Comparison of ENCODE assay signal across 17 cellular contexts in the genomic region with DNA sequence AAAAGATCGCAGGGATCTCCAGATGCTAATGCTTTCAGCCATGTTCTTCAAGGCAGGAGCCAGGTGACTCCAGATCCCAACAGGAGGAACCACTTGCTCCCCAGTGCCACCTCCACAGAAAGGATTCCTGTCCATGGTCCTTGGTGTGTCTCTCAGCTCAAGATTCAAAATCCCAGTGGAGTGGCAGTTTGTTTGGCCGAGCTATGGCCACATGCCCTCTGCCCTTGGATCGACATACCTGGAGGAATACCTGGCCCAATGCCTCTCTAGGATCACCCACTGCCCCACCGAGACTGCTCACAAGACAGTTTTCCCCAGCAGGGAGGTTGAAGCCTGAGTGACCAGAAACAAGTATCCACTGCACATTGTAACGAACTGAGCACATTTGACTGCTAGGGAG. TPM values are rescaled to one million over a fixed set of nuclear protein-coding genes. Genes with fewer than 3 reads are reported as not detected.
DNase-seq lines count a peak whose midpoint lies in the region; ATAC-seq, FAIRE-seq and TF ChIP-seq lines count a peak whose summit lies in the region.
"Had no signal": no experiment of that assay in that cellular context is flagged by ENCODE, and none has a peak within 500 bp of the region (broad histone marks: within the 10 kb centered on the region; RNA-seq: fewer than 3 reads in every experiment).

No MANE protein-coding gene starts in this region.

- H3K4me3 Mint-ChIP-seq in neural crest cell (no peak overlapping the region), type B pancreatic cell (no peak overlapping the region)
- H3K4me3 Mint-ChIP-seq: activated T-cell treated with anti-CD3 and anti-CD28 coated beads, Interleukin-2, amount 50 U/mL, for 4 hours had no signal

- peaks cover 3% of the 10 kb centered on the region for H3K27me3 Mint-ChIP-seq in neural crest cell (ENCODE audit: low read depth)
- H3K27me3 Mint-ChIP-seq in type B pancreatic cell = peaks cover 7% of the 10 kb centered on the region

- no peak overlapping the region for H3K4me3 ChIP-seq in right cardiac atrium (ENCODE audit: low read length)
- H3K4me3 ChIP-seq in body of pancreas = no peak overlapping the region
- H3K4me3 ChIP-seq in HepG2 (replicated peaks in 1 of 3; ENCODE audit: insufficient read depth in 1 of 3, low read depth in 2 of 3, low read length in 3 of 3) = no peak overlapping the region
- H3K4me3 ChIP-seq: SJSA1, thoracic aorta had no signal

- H3K36me3 ChIP-seq in body of pancreas (replicated peaks in 1 of 2; ENCODE audit: insufficient read depth in 1 of 2, low read depth in 2 of 2) = no peaks in the 10 kb centered on the region
- H3K36me3 ChIP-seq in HepG2 (replicated peaks in 1 of 2; ENCODE audit: control insufficient read depth in 1 of 2, insufficient read depth in 2 of 2, low read length in 2 of 2) = no peaks in the 10 kb centered on the region
- H3K36me3 ChIP-seq: SJSA1, thoracic aorta had no signal

- H3K36me3 Mint-ChIP-seq in neural crest cell (ENCODE audit: low read depth) (no peaks in the 10 kb centered on the region), type B pancreatic cell (no peaks in the 10 kb centered on the region)

- no peak overlapping the region for H3K9ac ChIP-seq in HepG2 (ENCODE audit: insufficient read depth, low read depth, low read length)

- CTCF ChIA-PET in HepG2 (lab: Yijun Ruan, JAX; ENCODE audit: low intra/inter-chr PET ratio, low total read pairs) = no interaction called here

- no peaks in the 10 kb centered on the region for H4K20me1 ChIP-seq in HepG2 (ENCODE audit: insufficient read depth, low read length)

- DNase-seq in right cardiac atrium = peak in 2 of 3 donors; percentile 13 to 33
- DNase-seq in left ventricle myocardium superior = no peak
- DNase-seq in body of pancreas = peak in 3 of 4 donors; percentile 5 to 10 (median 10)
- DNase-seq in neural crest cell (ENCODE audit: low read depth, low spot score) = peak; percentile 1
- peak; percentile 67 for DNase-seq in type B pancreatic cell (ENCODE audit: extremely low spot score, unreplicated experiment)
- DNase-seq in effector CD8-positive, alpha-beta T cell (lab: John Stamatoyannopoulos, UW) = no peak
- DNase-seq in HepG2 (ENCODE audit: low spot score) = no peak
- DNase-seq in GM20000 (ENCODE audit: low spot score) = no peak
- DNase-seq: activated T-cell treated with anti-CD3 and anti-CD28 coated beads, Interleukin-2, amount 50 U/mL, for 4 hours; Calu3; IMR-90; NCI-H187; stimulated activated CD4-positive, alpha-beta T cell treated with anti-CD3 and anti-CD28 coated beads, Interleukin-4, amount 100 ng/mL, for 1 hour; T-helper 9 cell had no signal

- H3K27ac ChIP-seq in right cardiac atrium (ENCODE audit: low read length) = no peak overlapping the region
- no peak overlapping the region for H3K27ac ChIP-seq in body of pancreas
- H3K27ac ChIP-seq in HepG2 (ENCODE audit: extremely low read length, insufficient read depth, low read length) = no peak overlapping the region
- H3K27ac ChIP-seq: SJSA1, thoracic aorta had no signal

- no peak for TF ChIP-seq RAD21 in HepG2 (CRISPR knock-in tag; IDR thresholded peaks at IDR 0.05)

- no peak overlapping the region for H2AFZ ChIP-seq in HepG2 (ENCODE audit: low read length)

- no peak for ATAC-seq in right cardiac atrium
- ATAC-seq in left ventricle myocardium superior = no peak
- ATAC-seq in body of pancreas = no peak
- no peak for ATAC-seq in HepG2
- ATAC-seq: activated T-cell treated with anti-CD3 and anti-CD28 coated beads, Interleukin-2, amount 50 U/mL, for 4 hours had no signal

- H3K4me2 ChIP-seq in HepG2 (ENCODE audit: low read depth, low read length) = no peak overlapping the region

- POLR2A ChIA-PET in HepG2 (lab: Yijun Ruan, JAX) = no interaction called here

- no TSS peak for BruUV-seq in HepG2 (replicated peaks; lab: Mats Ljungman, UMichigan)

- FAIRE-seq in HepG2 (lab: Jason Lieb, UNC) = no peak
- FAIRE-seq: islet of Langerhans had no signal

- no peaks in the 10 kb centered on the region for H3K27me3 ChIP-seq in right cardiac atrium (ENCODE audit: control insufficient read depth, insufficient read depth)
- H3K27me3 ChIP-seq in body of pancreas = no peaks in the 10 kb centered on the region
- peaks cover 3 to 20% of the 10 kb centered on the region in 2 experiments; a peak in 3 of 5 replicates for H3K27me3 ChIP-seq in HepG2 (ENCODE audit: control insufficient read depth in 1 of 2, insufficient read depth in 2 of 2, low read length in 2 of 2)

- H3K4me1 Mint-ChIP-seq in neural crest cell (peaks cover 15% of the 10 kb centered on the region), type B pancreatic cell (ENCODE audit: unreplicated experiment) (no peaks in the 10 kb centered on the region)

- intact Hi-C loops in right cardiac atrium (cut with DNase I) (no loop called here), left ventricle myocardium superior (cut with micrococcal nuclease) (no loop called here), body of pancreas (cut with DNase I) (no loop called here), HepG2 (cut with micrococcal nuclease; ENCODE audit: unreplicated experiment) (no loop called here)

- no peaks in the 10 kb centered on the region for H3K79me2 ChIP-seq in HepG2 (ENCODE audit: insufficient read depth, low read length)

- H3K9me3 Mint-ChIP-seq in neural crest cell (no peaks in the 10 kb centered on the region), type B pancreatic cell (no peaks in the 10 kb centered on the region)
- H3K9me3 Mint-ChIP-seq: activated T-cell treated with anti-CD3 and anti-CD28 coated beads, Interleukin-2, amount 50 U/mL, for 4 hours had no signal

- H3K9me3 ChIP-seq in right cardiac atrium (ENCODE audit: control insufficient read depth, low read length) (no peaks in the 10 kb centered on the region), body of pancreas (no peaks in the 10 kb centered on the region), HepG2 (ENCODE audit: low read length) (no peaks in the 10 kb centered on the region)
- H3K9me3 ChIP-seq: thoracic aorta had no signal

- WGBS in right cardiac atrium = 75% methylated on average over 5 of the region's 5 CpGs
- WGBS in body of pancreas, 2 donors = 60 to 67% methylated on average over 5 of the region's 5 CpGs
- WGBS in HepG2 (ENCODE audit: low lambda C conversion rate) = 9% methylated on average over 5 of the region's 5 CpGs

- TF ChIP-seq POLR2A in body of pancreas (IDR thresholded peaks at IDR 0.05) (no peak), HepG2 (IDR thresholded peaks at IDR 0.05; ENCODE audit: insufficient read depth in 1 of 2, low read depth in 2 of 2, low read length in 2 of 2) (no peak)

- no peaks in the 10 kb centered on the region for H3K4me1 ChIP-seq in right cardiac atrium (ENCODE audit: control insufficient read depth, insufficient read depth, low read length)
- peaks cover 9% of the 10 kb centered on the region for H3K4me1 ChIP-seq in body of pancreas
- H3K4me1 ChIP-seq in HepG2 (ENCODE audit: insufficient read depth, low read length) = peaks cover 14% of the 10 kb centered on the region

- TF ChIP-seq CTCF in body of pancreas (IDR thresholded peaks at IDR 0.05) = no peak
- no peak for TF ChIP-seq CTCF in neural crest cell (conservative IDR thresholded peaks at IDR 0.05)
- TF ChIP-seq CTCF in type B pancreatic cell (conservative IDR thresholded peaks at IDR 0.05) = no peak
- no peak for TF ChIP-seq CTCF in HepG2 (CRISPR knock-in tag; IDR thresholded peaks at IDR 0.05)
- TF ChIP-seq CTCF in GM20000 (IDR thresholded peaks at IDR 0.05; ENCODE audit: extremely low read depth, missing control alignments) = no peak

- TF ChIP-seq EP300 in HepG2 (IDR thresholded peaks at IDR 0.05; ENCODE audit: low read depth in 2 of 2, low read length in 2 of 2) (no peak), HepG2 (CRISPR knock-in tag; IDR thresholded peaks at IDR 0.05; ENCODE audit: borderline replicate concordance) (no peak)

- H3K27ac Mint-ChIP-seq in neural crest cell (ENCODE audit: unreplicated experiment) (no peak overlapping the region), type B pancreatic cell (no peak overlapping the region)

- in situ Hi-C loops in HepG2 (cut with HindIII; ENCODE audit: extremely low pct_ligation_motif_present, low pct_unique_long_range_greater_than_20kb) = no loop called here

RNA-seq across cellular contexts. Expression of a gene that starts 3.9 kb away (rescaled TPM):
- total RNA-seq in right cardiac atrium = not detected
- polyA plus RNA-seq in right cardiac atrium = not detected
- not detected for total RNA-seq in left ventricle myocardium superior
- total RNA-seq in body of pancreas = 10 to 100 TPM; 15.8 to 16.3 TPM
- 1.4 and 1.5 TPM in 2 replicates for total RNA-seq in neural crest cell
- total RNA-seq in type B pancreatic cell (ENCODE audit: low replicate concordance) = 4.4 and 7.0 TPM in 2 replicates
- total RNA-seq in HepG2 (2016; rRNA removed; fragmentation: Illumina TruSeq; extraction: Trizol) = not detected in 2 replicates
- total RNA-seq in HepG2 (2016; cell fraction: cytosol; rRNA removed; fragmentation: Illumina TruSeq; extraction: Trizol; ENCODE audit: low read depth) = not detected in 2 replicates
- total RNA-seq in HepG2 (2016; cell fraction: insoluble cytoplasmic fraction; rRNA removed; fragmentation: Illumina TruSeq; extraction: Trizol) = not detected in 2 replicates
- not detected in 2 replicates for total RNA-seq in HepG2 (2016; cell fraction: membrane; rRNA removed; fragmentation: Illumina TruSeq; extraction: Trizol)
- total RNA-seq in HepG2 (2016; cell fraction: nucleus; rRNA removed; fragmentation: Illumina TruSeq; extraction: Trizol) = not detected in 2 replicates
- not detected in 2 replicates for polyA plus RNA-seq in HepG2 (2011; rRNA removed)
- not detected in 2 replicates for polyA plus RNA-seq in HepG2 (2011; cell fraction: cytosol; rRNA removed)
- polyA plus RNA-seq in HepG2 (2011; cell fraction: nucleus; rRNA removed) = not detected in 2 replicates
- not detected in 2 replicates for polyA plus RNA-seq in HepG2 (2012)
- not detected in 2 replicates for polyA plus RNA-seq in HepG2 (2016; cell fraction: cytosol; fragmentation: Illumina TruSeq; extraction: Trizol; ENCODE audit: low read depth)
- polyA plus RNA-seq in HepG2 (2016; cell fraction: insoluble cytoplasmic fraction; fragmentation: Illumina TruSeq; extraction: Trizol; ENCODE audit: low read depth) = not detected in 2 replicates
- polyA plus RNA-seq in HepG2 (2016; cell fraction: membrane; fragmentation: Illumina TruSeq; extraction: Trizol; ENCODE audit: low read depth) = not detected in 2 replicates
- polyA plus RNA-seq in HepG2 (2016; cell fraction: nucleus; fragmentation: Illumina TruSeq; extraction: Trizol; ENCODE audit: insufficient read depth, low read depth) = not detected in 2 replicates
- polyA minus RNA-seq in HepG2 (2011; rRNA and poly(A)+ RNA removed; ENCODE audit: low replicate concordance) = not detected in 2 replicates
- polyA minus RNA-seq in HepG2 (2011; cell fraction: cytosol; rRNA and poly(A)+ RNA removed) = not detected in 2 replicates
- not detected in 2 replicates for polyA minus RNA-seq in HepG2 (2011; cell fraction: nucleus; rRNA and poly(A)+ RNA removed)
- total RNA-seq: activated T-cell treated with anti-CD3 and anti-CD28 coated beads, Interleukin-2, amount 50 U/mL, for 4 hours had no signal
- polyA plus RNA-seq: IMR-90 had no signal

RNA-seq across cellular contexts. Expression of a gene that starts 18.5 kb away (rescaled TPM):
- total RNA-seq in right cardiac atrium = 1 to 10 TPM; 2.7 to 4.1 (median 3.5) TPM
- 2.6 TPM for polyA plus RNA-seq in right cardiac atrium
- 3.6 TPM for total RNA-seq in left ventricle myocardium superior
- 1 to 10 TPM; 3.4 to 6.3 TPM for total RNA-seq in body of pancreas
- total RNA-seq in neural crest cell = 1.4 and 1.6 TPM in 2 replicates
- 1.2 and 1.3 TPM in 2 replicates for total RNA-seq in type B pancreatic cell (ENCODE audit: low replicate concordance)
- 0.24 and 0.38 TPM in 2 replicates for total RNA-seq in HepG2 (2016; rRNA removed; fragmentation: Illumina TruSeq; extraction: Trizol)
- 0.40 TPM in 1 of 2 replicates, not detected in the other for total RNA-seq in HepG2 (2016; cell fraction: cytosol; rRNA removed; fragmentation: Illumina TruSeq; extraction: Trizol; ENCODE audit: low read depth)
- total RNA-seq in HepG2 (2016; cell fraction: insoluble cytoplasmic fraction; rRNA removed; fragmentation: Illumina TruSeq; extraction: Trizol) = 0.19 and 0.34 TPM in 2 replicates
- total RNA-seq in HepG2 (2016; cell fraction: membrane; rRNA removed; fragmentation: Illumina TruSeq; extraction: Trizol) = 0.24 and 0.37 TPM in 2 replicates
- total RNA-seq in HepG2 (2016; cell fraction: nucleus; rRNA removed; fragmentation: Illumina TruSeq; extraction: Trizol) = 0.43 and 0.47 TPM in 2 replicates
- 0.24 and 0.29 TPM in 2 replicates for polyA plus RNA-seq in HepG2 (2011; rRNA removed)
- 0.13 and 0.15 TPM in 2 replicates for polyA plus RNA-seq in HepG2 (2011; cell fraction: cytosol; rRNA removed)
- 0.51 and 0.57 TPM in 2 replicates for polyA plus RNA-seq in HepG2 (2011; cell fraction: nucleus; rRNA removed)
- polyA plus RNA-seq in HepG2 (2012) = 3.1 and 5.1 TPM in 2 replicates
- polyA plus RNA-seq in HepG2 (2016; cell fraction: cytosol; fragmentation: Illumina TruSeq; extraction: Trizol; ENCODE audit: low read depth) = 0.25 TPM in 1 of 2 replicates, not detected in the other
- 0.30 and 0.46 TPM in 2 replicates for polyA plus RNA-seq in HepG2 (2016; cell fraction: insoluble cytoplasmic fraction; fragmentation: Illumina TruSeq; extraction: Trizol; ENCODE audit: low read depth)
- 0.15 and 0.24 TPM in 2 replicates for polyA plus RNA-seq in HepG2 (2016; cell fraction: membrane; fragmentation: Illumina TruSeq; extraction: Trizol; ENCODE audit: low read depth)
- polyA plus RNA-seq in HepG2 (2016; cell fraction: nucleus; fragmentation: Illumina TruSeq; extraction: Trizol; ENCODE audit: insufficient read depth, low read depth) = 0.45 and 1.1 TPM in 2 replicates
- 0.70 and 0.86 TPM in 2 replicates for polyA minus RNA-seq in HepG2 (2011; rRNA and poly(A)+ RNA removed; ENCODE audit: low replicate concordance)
- polyA minus RNA-seq in HepG2 (2011; cell fraction: cytosol; rRNA and poly(A)+ RNA removed) = not detected in 2 replicates
- polyA minus RNA-seq in HepG2 (2011; cell fraction: nucleus; rRNA and poly(A)+ RNA removed) = 1.9 and 2.8 TPM in 2 replicates

Comparison
In these comparisons a context has a peak if more than half of its experiments do, and no peak if none do; other contexts are left out.
1. DNase-seq: peak in right cardiac atrium (2 of 3), body of pancreas (3 of 4), neural crest cell (single experiment) and type B pancreatic cell (single experiment); none in left ventricle myocardium superior (single experiment), effector CD8-positive, alpha-beta T cell (single experiment), HepG2 (single experiment) and GM20000 (single experiment).